In the genomic region with DNA sequence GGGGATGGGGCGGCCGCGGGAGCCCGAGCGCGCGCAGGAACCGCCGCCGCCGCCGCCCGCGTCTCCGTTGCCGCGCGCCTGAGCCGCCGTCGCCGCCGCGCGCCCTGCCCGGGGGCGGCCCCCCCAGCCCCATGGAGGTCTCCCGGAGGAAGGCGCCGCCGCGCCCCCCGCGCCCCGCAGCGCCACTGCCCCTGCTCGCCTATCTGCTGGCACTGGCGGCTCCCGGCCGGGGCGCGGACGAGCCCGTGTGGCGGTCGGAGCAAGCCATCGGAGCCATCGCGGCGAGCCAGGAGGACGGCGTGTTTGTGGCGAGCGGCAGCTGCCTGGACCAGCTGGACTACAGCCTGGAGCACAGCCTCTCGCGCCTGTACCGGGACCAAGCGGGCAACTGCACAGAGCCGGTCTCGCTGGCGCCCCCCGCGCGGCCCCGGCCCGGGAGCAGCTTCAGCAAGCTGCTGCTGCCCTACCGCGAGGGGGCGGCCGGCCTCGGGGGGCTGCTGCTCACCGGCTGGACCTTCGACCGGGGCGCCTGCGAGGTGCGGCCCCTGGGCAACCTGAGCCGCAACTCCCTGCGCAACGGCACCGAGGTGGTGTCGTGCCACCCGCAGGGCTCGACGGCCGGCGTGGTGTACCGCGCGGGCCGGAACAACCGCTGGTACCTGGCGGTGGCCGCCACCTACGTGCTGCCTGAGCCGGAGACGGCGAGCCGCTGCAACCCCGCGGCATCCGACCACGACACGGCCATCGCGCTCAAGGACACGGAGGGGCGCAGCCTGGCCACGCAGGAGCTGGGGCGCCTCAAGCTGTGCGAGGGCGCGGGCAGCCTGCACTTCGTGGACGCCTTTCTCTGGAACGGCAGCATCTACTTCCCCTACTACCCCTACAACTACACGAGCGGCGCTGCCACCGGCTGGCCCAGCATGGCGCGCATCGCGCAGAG, we compare ENCODE assay signal across 9 cellular contexts. TPM values are rescaled to one million over a fixed set of nuclear protein-coding genes. Genes with fewer than 3 reads are reported as not detected.
DNase-seq lines count a peak whose midpoint lies in the region; ATAC-seq, FAIRE-seq and TF ChIP-seq lines count a peak whose summit lies in the region.
"Had no signal": no experiment of that assay in that cellular context is flagged by ENCODE, and none has a peak within 500 bp of the region (broad histone marks: within the 10 kb centered on the region; RNA-seq: fewer than 3 reads in every experiment).

No MANE protein-coding gene starts in this region.

- no peaks in the 10 kb centered on the region for H3K9me3 Mint-ChIP-seq in CD8-positive, alpha-beta T cell

- H3K27me3 ChIP-seq in CD8-positive, alpha-beta T cell (ENCODE audit: insufficient read depth, low read length), result no peaks in the 10 kb centered on the region
- H3K27me3 ChIP-seq in brain microvascular endothelial cell (replicated peaks), result peaks cover 43% of the 10 kb centered on the region

- no peak overlapping the region for H3K27ac ChIP-seq in CD8-positive, alpha-beta T cell (ENCODE audit: low read depth, low read length)
- H3K27ac ChIP-seq in brain microvascular endothelial cell, result no peak overlapping the region

- H3K36me3 Mint-ChIP-seq in CD8-positive, alpha-beta T cell, result no peaks in the 10 kb centered on the region

- peak overlapping the region; percentile 61 for H3K4me3 ChIP-seq in CD8-positive, alpha-beta T cell (ENCODE audit: low read depth, low read length)
- H3K4me3 ChIP-seq in brain microvascular endothelial cell (ENCODE audit: low read depth, low read length), result peak overlapping the region; percentile 40

- H3K9me3 ChIP-seq in CD8-positive, alpha-beta T cell (ENCODE audit: low read length), result no peaks in the 10 kb centered on the region

- peaks cover 41% of the 10 kb centered on the region for H3K4me1 Mint-ChIP-seq in CD8-positive, alpha-beta T cell (ENCODE audit: low read depth)

- POLR2A ChIA-PET in CD8-positive, alpha-beta T cell (lab: Charles Lee), result interaction anchor here (0.6 to 2.2 kb wide), 7 partner anchors 10 to 1074 kb away, joined by 3 to 10 read pairs (median 3); no protein-coding TSS in a partner anchor

- CTCF ChIA-PET in CD8-positive, alpha-beta T cell (lab: Charles Lee), result interaction anchor here (0.8 to 1.6 kb wide), 5 partner anchors 14 to 310 kb away, joined by 3 to 11 read pairs (median 5); no protein-coding TSS in a partner anchor

- peak; percentile 33 for TF ChIP-seq CTCF in CD8-positive, alpha-beta T cell (IDR thresholded peaks at IDR 0.05)
- TF ChIP-seq CTCF in brain microvascular endothelial cell (IDR thresholded peaks at IDR 0.05; ENCODE audit: low read depth, low read length, missing control alignments), result peak; percentile 19

- no peaks in the 10 kb centered on the region for H3K36me3 ChIP-seq in CD8-positive, alpha-beta T cell (ENCODE audit: insufficient read depth, low read length)
- no peaks in the 10 kb centered on the region for H3K36me3 ChIP-seq in brain microvascular endothelial cell (replicated peaks)

- H3K4me1 ChIP-seq in CD8-positive, alpha-beta T cell (ENCODE audit: insufficient read depth, low read length), result peaks cover 17% of the 10 kb centered on the region

- intact Hi-C loops in CD8-positive, alpha-beta T cell (cut with DNase I, micrococcal nuclease), result loop anchor here (1.0 to 5.0 kb wide), 4 partner anchors 58 to 310 kb away; partner anchors contain the start of gene CEP83 (in 2 of the 2)

- ATAC-seq in CD8-positive, alpha-beta T cell, result peak; percentile 17
- peak; percentile 40 for ATAC-seq in HG03432 (IDR thresholded peaks at IDR 0.05; ENCODE audit: unreplicated experiment)

- no peaks in the 10 kb centered on the region for H3K27me3 Mint-ChIP-seq in CD8-positive, alpha-beta T cell (ENCODE audit: low read depth)

- no peak for FAIRE-seq in GM19239 (lab: Jason Lieb, UNC)
- FAIRE-seq: TTC549 had no signal

- in situ Hi-C loops in brain microvascular endothelial cell (cut with HindIII; ENCODE audit: low pct_ligation_motif_present, low sequenced_read_pairs), result loop anchor here (25.0 kb wide), 1 partner anchor 363 kb away; no protein-coding TSS in a partner anchor

- peak; percentile 10 to 67 (median 36) for DNase-seq in CD8-positive, alpha-beta T cell
- DNase-seq in GM19239 (ENCODE audit: insufficient read length, low spot score) (peak; percentile 54), T follicular helper cell (ENCODE audit: low read depth) (peak; percentile 12), brain microvascular endothelial cell (peak; percentile 16), iPS-NIHi7 (ENCODE audit: extremely low spot score) (peak; percentile 70), H4 (ENCODE audit: low spot score) (no peak)
- DNase-seq in stimulated activated CD4-positive, alpha-beta T cell treated with anti-CD3 and anti-CD28 coated beads, Interleukin-2, amount 100 ng/mL, for 24 hours, result peak; percentile 49 to 52

- H3K4me3 Mint-ChIP-seq in CD8-positive, alpha-beta T cell, result peak overlapping the region; percentile 90

- no peak overlapping the region for H3K27ac Mint-ChIP-seq in CD8-positive, alpha-beta T cell

RNA-seq across cellular contexts. Expression of gene PLXNC1, which starts 0.7 kb away (rescaled TPM):
- total RNA-seq in CD8-positive, alpha-beta T cell, result 1 to 10 TPM; 6.0 to 7.7 TPM
- total RNA-seq in H4 (2014; rRNA removed; shearing (Covaris generic)), result 1.6 and 1.9 TPM in 2 replicates
